ENCODE assay signal across 8 cellular contexts in the genomic region with DNA sequence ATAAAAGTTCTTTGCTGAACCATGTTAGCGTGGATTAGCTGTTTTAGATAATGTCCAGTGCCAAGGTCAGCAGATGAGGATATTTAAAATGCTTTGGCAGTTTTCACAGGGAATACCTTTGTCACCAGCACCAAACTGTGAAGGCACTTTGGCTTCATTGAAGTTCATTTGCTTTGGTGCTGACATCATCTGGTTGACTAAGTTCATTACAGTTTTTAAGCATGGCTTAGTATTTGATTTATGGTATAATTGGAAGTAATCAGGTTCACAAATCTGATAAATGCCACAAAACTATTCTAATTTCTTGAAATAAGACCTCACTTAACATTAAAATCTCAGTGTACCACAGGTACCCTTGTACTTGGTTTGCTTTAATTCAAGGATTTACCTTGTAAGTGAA. TPM values are rescaled to one million over a fixed set of nuclear protein-coding genes. Genes with fewer than 3 reads are reported as not detected.
DNase-seq lines count a peak whose midpoint lies in the region; ATAC-seq, FAIRE-seq and TF ChIP-seq lines count a peak whose summit lies in the region.

No MANE protein-coding gene starts in this region.

- no peaks in the 10 kb centered on the region for H3K9me3 ChIP-seq in CD4-positive, alpha-beta T cell (ENCODE audit: control insufficient read depth, low read length)
- no peaks in the 10 kb centered on the region for H3K9me3 ChIP-seq in astrocyte (ENCODE audit: insufficient read depth, low read depth, low read length)

- peaks cover 18% of the 10 kb centered on the region for H3K36me3 Mint-ChIP-seq in CD4-positive, alpha-beta T cell (ENCODE audit: low read depth)
- H3K36me3 Mint-ChIP-seq in astrocyte (ENCODE audit: low read depth, unreplicated experiment), result peaks cover 3% of the 10 kb centered on the region
- H3K36me3 Mint-ChIP-seq in stimulated activated memory B cell treated with anti-CD40 and anti-IgM and Interleukin-4, amounts not matched to agents 10 μg/mL and 1 μg/mL and 100 μg/mL, for 72 hours, result no peaks in the 10 kb centered on the region

- H3K27ac Mint-ChIP-seq in CD4-positive, alpha-beta T cell, result no peak overlapping the region
- H3K27ac Mint-ChIP-seq in astrocyte (ENCODE audit: unreplicated experiment), result no peak overlapping the region
- no peak overlapping the region for H3K27ac Mint-ChIP-seq in stimulated activated memory B cell treated with anti-CD40 and anti-IgM and Interleukin-4, amounts not matched to agents 10 μg/mL and 1 μg/mL and 100 μg/mL, for 72 hours

- no peak for DNase-seq in CD4-positive, alpha-beta T cell
- DNase-seq in KBM-7 (peak; percentile 11), astrocyte (ENCODE audit: low read depth) (peak; percentile 8), kidney epithelial cell (ENCODE audit: low read depth) (no peak), NCI-H2107 (lab: John Stamatoyannopoulos, UW) (no peak), CD1c-positive myeloid dendritic cell (ENCODE audit: extremely low spot score) (no peak)

- H3K9ac ChIP-seq in astrocyte (ENCODE audit: low read length), result no peak overlapping the region

- H2AFZ ChIP-seq in astrocyte (ENCODE audit: low read depth, low read length), result no peak overlapping the region

- CTCF ChIA-PET in CD4-positive, alpha-beta T cell (lab: Charles Lee), result interaction anchor here (0.8 kb wide), 1 partner anchor 47 kb away, joined by 5 read pairs; no protein-coding TSS in a partner anchor

- ATAC-seq in CD4-positive, alpha-beta T cell (ENCODE audit: poor library complexity), result no peak
- ATAC-seq in stimulated activated memory B cell treated with anti-CD40 and anti-IgM and Interleukin-4, amounts not matched to agents 10 μg/mL and 1 μg/mL and 100 μg/mL, for 72 hours, result no peak
- ATAC-seq in HG03139 (IDR thresholded peaks at IDR 0.05; ENCODE audit: unreplicated experiment), result no peak

- in situ Hi-C loops in KBM-7 (cut with MboI; ENCODE audit: low pct_unique_long_range_greater_than_20kb, low sequenced_read_pairs), result no loop called here

- peaks cover 22% of the 10 kb centered on the region for H4K20me1 ChIP-seq in astrocyte (ENCODE audit: insufficient read depth, low read length)

- H3K9me3 Mint-ChIP-seq in CD4-positive, alpha-beta T cell, result no peaks in the 10 kb centered on the region
- H3K9me3 Mint-ChIP-seq in astrocyte (ENCODE audit: unreplicated experiment), result no peaks in the 10 kb centered on the region
- no peaks in the 10 kb centered on the region for H3K9me3 Mint-ChIP-seq in stimulated activated memory B cell treated with anti-CD40 and anti-IgM and Interleukin-4, amounts not matched to agents 10 μg/mL and 1 μg/mL and 100 μg/mL, for 72 hours

- peak; percentile 18 for TF ChIP-seq CTCF in CD4-positive, alpha-beta T cell (IDR thresholded peaks at IDR 0.05)
- peak; percentile 14 for TF ChIP-seq CTCF in astrocyte (IDR thresholded peaks at IDR 0.05; ENCODE audit: insufficient read depth, low read depth, low read length)
- TF ChIP-seq CTCF in kidney epithelial cell (IDR thresholded peaks at IDR 0.05; ENCODE audit: insufficient read depth, low read length, poor library complexity, severe bottlenecking), result peak; percentile 12

- H3K79me2 ChIP-seq in astrocyte (ENCODE audit: insufficient read depth, low read length), result peaks cover 23% of the 10 kb centered on the region

- peaks cover 39% of the 10 kb centered on the region for H3K4me1 Mint-ChIP-seq in CD4-positive, alpha-beta T cell (ENCODE audit: low read depth)
- H3K4me1 Mint-ChIP-seq in astrocyte (ENCODE audit: low read depth, unreplicated experiment), result peaks cover 14% of the 10 kb centered on the region
- H3K4me1 Mint-ChIP-seq in stimulated activated memory B cell treated with anti-CD40 and anti-IgM and Interleukin-4, amounts not matched to agents 10 μg/mL and 1 μg/mL and 100 μg/mL, for 72 hours, result peaks cover 32% of the 10 kb centered on the region

- no peaks in the 10 kb centered on the region for H3K27me3 Mint-ChIP-seq in CD4-positive, alpha-beta T cell
- H3K27me3 Mint-ChIP-seq in astrocyte (ENCODE audit: low read depth, unreplicated experiment), result no peaks in the 10 kb centered on the region
- no peaks in the 10 kb centered on the region for H3K27me3 Mint-ChIP-seq in stimulated activated memory B cell treated with anti-CD40 and anti-IgM and Interleukin-4, amounts not matched to agents 10 μg/mL and 1 μg/mL and 100 μg/mL, for 72 hours

- H3K27me3 ChIP-seq in CD4-positive, alpha-beta T cell (ENCODE audit: control insufficient read depth, insufficient read depth, low read length), result no peaks in the 10 kb centered on the region
- H3K27me3 ChIP-seq in astrocyte (ENCODE audit: insufficient read depth, low read length) (no peaks in the 10 kb centered on the region), kidney epithelial cell (ENCODE audit: control insufficient read depth, insufficient read depth, low read length) (no peaks in the 10 kb centered on the region)

- H3K4me3 Mint-ChIP-seq in CD4-positive, alpha-beta T cell, result peak overlapping the region; percentile 27
- no peak overlapping the region for H3K4me3 Mint-ChIP-seq in astrocyte (ENCODE audit: unreplicated experiment)
- H3K4me3 Mint-ChIP-seq in stimulated activated memory B cell treated with anti-CD40 and anti-IgM and Interleukin-4, amounts not matched to agents 10 μg/mL and 1 μg/mL and 100 μg/mL, for 72 hours, result no peak overlapping the region

- no peak for FAIRE-seq in astrocyte (lab: Jason Lieb, UNC)

- peaks cover 10% of the 10 kb centered on the region for H3K4me1 ChIP-seq in astrocyte (ENCODE audit: insufficient read depth, low read length)

- H3K27ac ChIP-seq in CD4-positive, alpha-beta T cell (ENCODE audit: low read depth, low read length), result no peak overlapping the region
- H3K27ac ChIP-seq in astrocyte (ENCODE audit: low read depth, low read length), result no peak overlapping the region

- POLR2A ChIA-PET in CD4-positive, alpha-beta T cell (lab: Charles Lee), result no interaction called here

- H3K36me3 ChIP-seq in astrocyte (ENCODE audit: insufficient read depth, low read length) (peaks cover 7% of the 10 kb centered on the region), kidney epithelial cell (ENCODE audit: control insufficient read depth, insufficient read depth, low read length) (no peaks in the 10 kb centered on the region)

- no peak overlapping the region for H3K4me3 ChIP-seq in astrocyte (ENCODE audit: insufficient read depth, low read depth, low read length)
- no peak overlapping the region for H3K4me3 ChIP-seq in kidney epithelial cell (ENCODE audit: low read depth, low read length)

- H3K4me2 ChIP-seq in astrocyte (ENCODE audit: low read length), result no peak overlapping the region

- intact Hi-C loops in CD4-positive, alpha-beta T cell (cut with DNase I, micrococcal nuclease), result no loop called here

RNA-seq across cellular contexts. Expression of gene GID4, which starts 4.3 kb away (rescaled TPM):
- total RNA-seq in CD4-positive, alpha-beta T cell, result 1 to 10 TPM; 3.4 to 3.7 TPM
- total RNA-seq in astrocyte, result 9.2 and 9.9 TPM in 2 replicates
- 6.2 and 8.6 TPM in 2 replicates for total RNA-seq in kidney epithelial cell

RNA-seq across cellular contexts. Expression of gene ATPAF2, which starts 4.5 kb away (rescaled TPM):
- 10 to 100 TPM; 20.8 to 21.9 TPM for total RNA-seq in CD4-positive, alpha-beta T cell
- total RNA-seq in astrocyte, result 24.8 and 27.9 TPM in 2 replicates
- total RNA-seq in kidney epithelial cell, result 31.3 and 32.3 TPM in 2 replicates

RNA-seq across cellular contexts. Expression of gene DRG2, which starts 44.3 kb away (rescaled TPM):
- 10 to 100 TPM; 38.9 to 40.6 TPM for total RNA-seq in CD4-positive, alpha-beta T cell
- 32.2 and 35.0 TPM in 2 replicates for total RNA-seq in astrocyte
- 40.0 and 42.5 TPM in 2 replicates for total RNA-seq in kidney epithelial cell

Comparison
In these comparisons a context has a peak if more than half of its experiments do, and no peak if none do; other contexts are left out.
1. DNase-seq: peak in KBM-7 (single experiment) and astrocyte (single experiment); none in CD4-positive, alpha-beta T cell (0 of 10), kidney epithelial cell (single experiment), NCI-H2107 (single experiment) and CD1c-positive myeloid dendritic cell (single experiment).
2. Peak in every context shown above with its lines, with median percentiles within 50 percentile points of each other: CTCF ChIP-seq.